12 cellular contexts compared by ENCODE assay signal in the genomic region with DNA sequence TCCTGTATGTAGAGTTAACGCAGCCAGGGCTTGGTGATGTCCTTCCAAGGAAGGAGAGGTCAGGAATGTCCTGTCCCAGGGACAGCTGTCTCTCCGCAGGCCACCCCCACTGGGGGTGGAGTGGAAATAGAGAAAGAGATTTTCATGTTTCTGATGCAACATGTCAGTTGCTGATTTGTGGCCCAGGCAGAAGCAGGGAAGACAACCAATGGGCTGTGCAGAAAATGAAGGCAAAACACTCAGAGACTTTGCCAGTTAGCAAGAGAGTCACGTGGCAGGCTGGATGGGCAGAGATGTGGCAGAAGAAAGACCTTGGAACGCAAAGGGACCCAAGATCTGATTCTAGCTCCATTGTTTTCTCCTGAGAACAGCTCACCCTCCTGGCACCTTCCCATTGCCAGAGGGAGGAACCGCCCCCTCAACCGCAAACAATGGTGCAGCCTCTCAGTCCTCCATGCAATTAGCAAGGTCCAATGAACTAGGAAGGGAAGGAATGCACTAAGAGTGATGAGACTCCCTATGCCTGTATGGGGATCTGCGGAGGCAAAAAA.
DNase-seq lines count a peak whose midpoint lies in the region; ATAC-seq and TF ChIP-seq lines count a peak whose summit lies in the region.
"Had no signal": no experiment of that assay in that cellular context is flagged by ENCODE, and none has a peak within 500 bp of the region (broad histone marks: within the 10 kb centered on the region; RNA-seq: fewer than 3 reads in every experiment).

No MANE protein-coding gene starts in this region.

- peaks cover 15% of the 10 kb centered on the region for H3F3A ChIP-seq in neural progenitor cell (ENCODE audit: low read depth)

- H3K27ac Mint-ChIP-seq in neural progenitor cell: peak overlapping the region; percentile 81
- H3K27ac Mint-ChIP-seq: CD4-positive, alpha-beta memory T cell; effector memory CD8-positive, alpha-beta T cell had no signal

- H3K27me3 ChIP-seq in fibroblast of lung (ENCODE audit: control insufficient read depth, insufficient read depth, low read length) (no peaks in the 10 kb centered on the region), neural progenitor cell (no peaks in the 10 kb centered on the region)

- H3K4me2 ChIP-seq in fibroblast of lung (ENCODE audit: extremely low read depth, insufficient read depth, low read length) (no peak overlapping the region), neural progenitor cell (peak overlapping the region; percentile 59)

- H3K27ac ChIP-seq in fibroblast of lung (ENCODE audit: insufficient read depth, low read length) (no peak overlapping the region), neural progenitor cell (peak overlapping the region; percentile 46)

- no peaks in the 10 kb centered on the region for H3K36me3 Mint-ChIP-seq in neural progenitor cell
- H3K36me3 Mint-ChIP-seq: CD4-positive, alpha-beta memory T cell had no signal

- H3K4me1 Mint-ChIP-seq in neural progenitor cell: peaks cover 31% of the 10 kb centered on the region

- H3K79me2 ChIP-seq in fibroblast of lung (ENCODE audit: control insufficient read depth, insufficient read depth, low read length) (no peaks in the 10 kb centered on the region), neural progenitor cell (ENCODE audit: low read depth) (no peaks in the 10 kb centered on the region)

- ATAC-seq in GM19463 (IDR thresholded peaks at IDR 0.05; ENCODE audit: unreplicated experiment) (no peak), HG02588 (IDR thresholded peaks at IDR 0.05; ENCODE audit: unreplicated experiment) (no peak)
- ATAC-seq: effector memory CD8-positive, alpha-beta T cell had no signal

- H3K9me3 ChIP-seq in fibroblast of lung (ENCODE audit: control insufficient read depth, insufficient read depth, low read depth, low read length) (no peaks in the 10 kb centered on the region), neural progenitor cell (ENCODE audit: low read depth) (no peaks in the 10 kb centered on the region)

- no peak overlapping the region for H3K4me3 ChIP-seq in fibroblast of lung (replicated peaks in 1 of 4; ENCODE audit: control extremely low read depth in 1 of 4, insufficient read depth in 1 of 4, low read depth in 3 of 4, low read length in 4 of 4)
- H3K4me3 ChIP-seq in neural progenitor cell: no peak overlapping the region

- H3K9me3 Mint-ChIP-seq in neural progenitor cell: peaks cover 2% of the 10 kb centered on the region
- H3K9me3 Mint-ChIP-seq: CD4-positive, alpha-beta memory T cell; effector memory CD8-positive, alpha-beta T cell had no signal

- peak; percentile 94 for DNase-seq in ELF-1 (ENCODE audit: low read depth, low spot score)
- DNase-seq in OCI-M1 (lab: John Stamatoyannopoulos, UW): peak; percentile 59
- peak; percentile 7 to 93 for DNase-seq in fibroblast of lung (ENCODE audit: low read depth in 2 of 2)
- DNase-seq in neural progenitor cell (ENCODE audit: low spot score): peak; percentile 90
- DNase-seq in activated naive CD4-positive, alpha-beta T cell treated with Interleukin-2 at 50 U/mL for 16 hours: no peak
- no peak for DNase-seq in germinal center (ENCODE audit: low spot score)
- DNase-seq: CD4-positive, alpha-beta memory T cell; effector memory CD8-positive, alpha-beta T cell; NCI-H82; T-helper 2 cell had no signal

- H3K36me3 ChIP-seq in fibroblast of lung (ENCODE audit: control insufficient read depth, insufficient read depth, low read length) (no peaks in the 10 kb centered on the region), neural progenitor cell (no peaks in the 10 kb centered on the region)

- H3K27me3 Mint-ChIP-seq in neural progenitor cell (ENCODE audit: insufficient read depth, low read depth): peaks cover 10% of the 10 kb centered on the region

- H3K4me1 ChIP-seq in fibroblast of lung (ENCODE audit: control insufficient read depth, extremely low read depth, insufficient read depth, low read length) (no peaks in the 10 kb centered on the region), neural progenitor cell (peaks cover 27% of the 10 kb centered on the region)

- H2AFZ ChIP-seq in fibroblast of lung (ENCODE audit: low read length) (no peak overlapping the region), neural progenitor cell (replicated peaks) (no peak overlapping the region)

- H3K4me3 Mint-ChIP-seq in neural progenitor cell: no peak overlapping the region
- H3K4me3 Mint-ChIP-seq: CD4-positive, alpha-beta memory T cell; effector memory CD8-positive, alpha-beta T cell had no signal

- no peaks in the 10 kb centered on the region for H4K20me1 ChIP-seq in fibroblast of lung (ENCODE audit: control insufficient read depth, extremely low read depth, insufficient read depth, low read length)
- H4K20me1 ChIP-seq in neural progenitor cell (ENCODE audit: low read depth): no peaks in the 10 kb centered on the region

- no peak overlapping the region for H3K9ac ChIP-seq in fibroblast of lung (ENCODE audit: insufficient read depth, low read length)
- no peak overlapping the region for H3K9ac ChIP-seq in neural progenitor cell

- TF ChIP-seq CTCF in fibroblast of lung (conservative IDR thresholded peaks at IDR 0.05 in 1 of 2, IDR thresholded peaks at IDR 0.05 in 1 of 2; ENCODE audit: low read depth in 1 of 2, low read length in 2 of 2): no peak
- TF ChIP-seq CTCF in neural progenitor cell (IDR thresholded peaks at IDR 0.05): no peak

Comparison
In these comparisons a context has a peak if more than half of its experiments do, and no peak if none do; other contexts are left out.
1. DNase-seq: peak in ELF-1 (single experiment), OCI-M1 (single experiment), fibroblast of lung (2 of 2) and neural progenitor cell (single experiment); none in activated naive CD4-positive, alpha-beta T cell treated with Interleukin-2 at 50 U/mL for 16 hours (single experiment) and germinal center (single experiment).